In the genomic region with DNA sequence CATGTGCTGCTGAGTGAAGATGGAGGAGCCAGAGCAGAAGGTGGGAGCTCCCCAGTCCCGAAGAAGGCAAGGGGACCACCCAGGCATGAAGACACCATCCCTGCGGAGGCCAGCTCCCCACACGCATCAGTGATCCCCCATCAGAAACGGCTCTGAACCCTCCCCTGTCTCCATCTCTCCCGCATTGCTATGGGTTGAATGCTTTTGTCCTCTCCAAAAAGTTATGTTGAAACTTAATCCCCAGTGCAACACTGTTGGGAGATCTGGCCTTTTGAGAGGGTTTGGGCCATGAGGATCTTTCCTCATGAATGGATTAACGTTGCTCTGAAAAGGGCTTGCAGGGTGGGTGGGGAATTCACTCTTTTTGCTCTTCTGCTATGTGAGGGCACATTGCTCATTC, we compare ENCODE assay signal across 29 cellular contexts.
"Had no signal": no experiment of that assay in that cellular context is flagged by ENCODE, and none has a peak within 500 bp of the region (broad histone marks: within the 10 kb centered on the region; RNA-seq: fewer than 3 reads in every experiment).

No MANE protein-coding gene starts in this region.

- ATAC-seq: activated CD4-positive, CD25-positive, alpha-beta regulatory T cell treated with anti-CD3 and anti-CD28 coated beads, Interleukin-2, amount 50 U/mL, for 24 hours; activated CD8-positive, alpha-beta T cell treated with anti-CD3 and anti-CD28 coated beads for 36 hours; activated T-cell treated with anti-CD3 and anti-CD28 coated beads, Interleukin-2, amount 50 U/mL, for 4 hours; activated T-helper 17 cell treated with anti-CD3 and anti-CD28 coated beads, Interleukin-2, amount 50 U/mL, for 72 hours; esophagus mucosa; T-helper 17 cell had no signal

- H3K27me3 ChIP-seq: body of pancreas, colonic mucosa had no signal

- H3K9me3 ChIP-seq: colonic mucosa had no signal

- H3K36me3 Mint-ChIP-seq: activated naive CD8-positive, alpha-beta T cell had no signal

- H3K27ac ChIP-seq: body of pancreas, colonic mucosa, WERI-Rb-1 had no signal

- FAIRE-seq: frontal cortex had no signal

- H3K27ac Mint-ChIP-seq: activated B cell treated with CpG ODN at 0.5 μM for 24 hours; activated CD8-positive, alpha-beta T cell treated with anti-CD3 and anti-CD28 coated beads for 36 hours; activated naive CD8-positive, alpha-beta T cell; activated T-helper 17 cell treated with anti-CD3 and anti-CD28 coated beads, Interleukin-2, amount 50 U/mL, for 72 hours; T-helper 17 cell; T-helper 2 cell treated with Interferon-gamma antibody and Interleukin-4, amounts not matched to agents 5 μg/mL and 100 μg/mL, for 36 hours had no signal

- H3K4me1 ChIP-seq: body of pancreas, colonic mucosa had no signal

- H3K4me1 Mint-ChIP-seq: activated T-helper 17 cell treated with anti-CD3 and anti-CD28 coated beads, Interleukin-2, amount 50 U/mL, for 72 hours; T-helper 17 cell had no signal

- H3K4me3 Mint-ChIP-seq: activated B cell treated with CpG ODN at 0.5 μM for 24 hours; activated CD8-positive, alpha-beta T cell treated with anti-CD3 and anti-CD28 coated beads for 36 hours; activated naive CD8-positive, alpha-beta T cell; activated T-cell treated with anti-CD3 and anti-CD28 coated beads, Interleukin-2, amount 50 U/mL, for 4 hours; activated T-helper 17 cell treated with anti-CD3 and anti-CD28 coated beads, Interleukin-2, amount 50 U/mL, for 72 hours; T-helper 17 cell; T-helper 2 cell treated with Interferon-gamma antibody and Interleukin-4, amounts not matched to agents 5 μg/mL and 100 μg/mL, for 36 hours had no signal

- H3K9me3 Mint-ChIP-seq: T-helper 2 cell treated with Interferon-gamma antibody and Interleukin-4, amounts not matched to agents 5 μg/mL and 100 μg/mL, for 36 hours had no signal

- H3K4me3 ChIP-seq: body of pancreas, colonic mucosa had no signal

- DNase-seq: activated B cell treated with CpG ODN at 0.5 μM for 24 hours; activated CD4-positive, alpha-beta T cell treated with anti-CD3 and anti-CD28 coated beads for 48 hours; activated CD4-positive, alpha-beta T cell treated with anti-CD3 and anti-CD28 coated beads, Interleukin-2, amount 50 U/mL, for 1 hour; activated CD4-positive, alpha-beta T cell treated with anti-CD3 and anti-CD28 coated beads, Interleukin-2, amount 50 U/mL, for 48 hours; activated CD8-positive, alpha-beta memory T cell treated with anti-CD3 and anti-CD28 coated beads for 24 hours; activated CD8-positive, alpha-beta T cell treated with anti-CD3 and anti-CD28 coated beads for 36 hours; activated effector memory CD4-positive, alpha-beta T cell treated with Interleukin-2 at 50 U/mL for 16 hours; activated gamma-delta T cell treated with Interleukin-2 at 50 U/mL for 16 hours; activated naive CD4-positive, alpha-beta T cell treated with anti-CD3 and anti-CD28 coated beads, Interleukin-2, amount 50 U/mL, for 16 hours; activated naive CD4-positive, alpha-beta T cell treated with Interleukin-2 at 50 U/mL for 16 hours; activated T-cell treated with anti-CD3 and anti-CD28 coated beads, Interleukin-2, amount 50 U/mL, for 4 hours; amniotic stem cell; central memory CD4-positive, alpha-beta T cell; cerebellar nuclear complex; effector CD8-positive, alpha-beta T cell; foreskin fibroblast; glutamatergic neuron; T-helper 1 cell; T-helper 17 cell; T1000; WERI-Rb-1 had no signal

- H3K36me3 ChIP-seq: colonic mucosa, WERI-Rb-1 had no signal
